Comparison of ENCODE assay signal across 1 cellular context in genomic region chr5:95823738-95824609, GRCh38.
TF ChIP-seq lines count a peak whose summit lies in the region.

No MANE protein-coding gene starts in this region.

TF ChIP-seq in K562, 482 proteins besides CTCF, POLR2A, EP300 and RAD21 (continued from another document):
- TF ChIP-seq MYNN (IDR thresholded peaks at IDR 0.05) (peak; percentile 66; the same call in 1 of the 2 replicates), MYNN (CRISPR knock-in tag; IDR thresholded peaks at IDR 0.05) (no peak), ZNF592 (IDR thresholded peaks at IDR 0.05) (peak; percentile 54; the same call in 1 of the 2 replicates), USF2 (CRISPR knock-in tag; IDR thresholded peaks at IDR 0.05) (peak; percentile 75), KDM1A (IDR thresholded peaks at IDR 0.05) (peak; percentile 37 to 60; a peak in 1 of 4 replicates), ZNF76 (CRISPR knock-in tag; IDR thresholded peaks at IDR 0.05; ENCODE audit: borderline replicate concordance) (0 out of 2 replicates have a peak, but pooled peaks have one; percentile 16), EP400 (IDR thresholded peaks at IDR 0.05) (peak; percentile 45), SLC30A9 (CRISPR knock-in tag; IDR thresholded peaks at IDR 0.05) (no peak), KLF13 (tag; IDR thresholded peaks at IDR 0.05; ENCODE audit: borderline replicate concordance, low read depth) (no peak), L3MBTL2 (IDR thresholded peaks at IDR 0.05) (peak; percentile 91), MNT (conservative IDR thresholded peaks at IDR 0.05) (peak; percentile 26 to 51; a peak in 2 of 4 replicates), FOSL1 (tag; conservative IDR thresholded peaks at IDR 0.05) (peak; percentile 74)
TF ChIP-seq in K562: peak in this region for 37.
